Comparison of ENCODE assay signal across 8 cellular contexts in genomic region chrX:70030242-70030823, GRCh38. TPM values are rescaled to one million over a fixed set of nuclear protein-coding genes. Genes with fewer than 3 reads are reported as not detected.
DNase-seq lines count a peak whose midpoint lies in the region; TF ChIP-seq lines count a peak whose summit lies in the region.

No MANE protein-coding gene starts in this region.

- no peak overlapping the region for H3K14ac ChIP-seq in mesenchymal stem cell (ENCODE audit: low read length in 2 of 2)

- no peak overlapping the region for H2BK5ac ChIP-seq in mesenchymal stem cell (ENCODE audit: low read depth, low read length, poor library complexity, severe bottlenecking)

- no peak overlapping the region for H3K4me2 ChIP-seq in mesenchymal stem cell (ENCODE audit: low read length, poor library complexity, severe bottlenecking)

- H2AFZ ChIP-seq in mesenchymal stem cell (ENCODE audit: low read depth, low read length) = no peak overlapping the region

- CTCF ChIA-PET in HEK293 (lab: Yijun Ruan, JAX) = interaction anchor here (0.5 to 5.8 kb wide), 45 partner anchors 9 to 1853 kb away, joined by 3 to 56 read pairs (median 4); no protein-coding TSS in a partner anchor

- H4K8ac ChIP-seq in mesenchymal stem cell (ENCODE audit: low read length) = no peak overlapping the region

- no peak overlapping the region for H2BK12ac ChIP-seq in mesenchymal stem cell (ENCODE audit: low read length in 2 of 2)

- DNase-seq in SKM-1 treated with dmso at 0.1 percent for 144 hours (lab: John Stamatoyannopoulos, UW; ENCODE audit: unreplicated experiment) (peak; percentile 39), SKM-1 (lab: John Stamatoyannopoulos, UW; ENCODE audit: unreplicated experiment) (no peak), NCI-H1694 (lab: John Stamatoyannopoulos, UW) (peak; percentile 78), mesenchymal stem cell (peak; percentile 29), tibial nerve (ENCODE audit: low spot score in 2 of 2) (no peak)
- DNase-seq in effector CD4-positive, alpha-beta T cell = peak; percentile 12

- no peak overlapping the region for H3K27ac ChIP-seq in HEK293 (ENCODE audit: extremely low read depth, low read depth, low read length)
- no peak overlapping the region for H3K27ac ChIP-seq in VCaP
- H3K27ac ChIP-seq in mesenchymal stem cell (ENCODE audit: low read length, poor library complexity, severe bottlenecking) = no peak overlapping the region
- H3K27ac ChIP-seq in tibial nerve = no peak overlapping the region

- no peak overlapping the region for H3K4ac ChIP-seq in mesenchymal stem cell (ENCODE audit: low read depth in 1 of 2, low read length in 2 of 2)

- H3K36me3 ChIP-seq in HEK293 (ENCODE audit: control insufficient read depth in 2 of 2, insufficient read depth in 1 of 2, low read length in 2 of 2) (peaks cover 0 to 5% of the 10 kb centered on the region in 2 experiments; a peak in 1 of 3 replicates), mesenchymal stem cell (ENCODE audit: control insufficient read depth in 1 of 2, insufficient read depth in 2 of 2, low read depth in 1 of 2, low read length in 2 of 2) (no peaks in the 10 kb centered on the region), tibial nerve (no peaks in the 10 kb centered on the region)

- H2AK5ac ChIP-seq in mesenchymal stem cell (ENCODE audit: low read length, severe bottlenecking) = no peak overlapping the region

- no peak overlapping the region for H2BK15ac ChIP-seq in mesenchymal stem cell (ENCODE audit: low read depth, poor library complexity, severe bottlenecking)

- H3K4me1 ChIP-seq in HEK293 (ENCODE audit: control insufficient read depth, insufficient read depth, low read length) = no peaks in the 10 kb centered on the region
- H3K4me1 ChIP-seq in mesenchymal stem cell (ENCODE audit: control insufficient read depth, insufficient read depth, low read depth, low read length) = no peaks in the 10 kb centered on the region
- no peaks in the 10 kb centered on the region for H3K4me1 ChIP-seq in tibial nerve

- no peak for TF ChIP-seq EP300 in tibial nerve (IDR thresholded peaks at IDR 0.05)

- no peak overlapping the region for H3K9ac ChIP-seq in mesenchymal stem cell (ENCODE audit: low read length)

- TF ChIP-seq POLR2A in tibial nerve (IDR thresholded peaks at IDR 0.05) = no peak

- 2% methylated on average over 3 of the region's 5 CpGs for WGBS in mesenchymal stem cell
- WGBS in tibial nerve, 2 donors = 25 to 28% methylated on average over 5 of the region's 5 CpGs

- no peak overlapping the region for H3K4me3 ChIP-seq in HEK293 (ENCODE audit: low read depth, low read length)
- no peak overlapping the region for H3K4me3 ChIP-seq in mesenchymal stem cell (ENCODE audit: insufficient read depth in 1 of 2, low read depth in 1 of 2, low read length in 2 of 2)
- H3K4me3 ChIP-seq in tibial nerve = no peak overlapping the region

- POLR2A ChIA-PET in HEK293 (lab: Yijun Ruan, JAX) = no interaction called here

- H4K91ac ChIP-seq in mesenchymal stem cell (ENCODE audit: low read length) = no peak overlapping the region

- H3K27me3 ChIP-seq in mesenchymal stem cell (ENCODE audit: control insufficient read depth in 1 of 2, insufficient read depth in 1 of 2, low read length in 2 of 2) (peaks cover 0 to 47% of the 10 kb centered on the region in 2 experiments), tibial nerve (peaks cover 3 to 20% of the 10 kb centered on the region in 2 donors)

- peak; percentile 76; the same call in 1 of the 2 replicates for TF ChIP-seq CTCF in HEK293 (tag by site-specific recombination; IDR thresholded peaks at IDR 0.05)
- TF ChIP-seq CTCF in VCaP (conservative IDR thresholded peaks at IDR 0.05) = peak; percentile 79
- peak; percentile 43 to 67 (median 56) for TF ChIP-seq CTCF in tibial nerve (IDR thresholded peaks at IDR 0.05)

- H3K79me1 ChIP-seq in mesenchymal stem cell (replicated peaks; ENCODE audit: low read length, poor library complexity, severe bottlenecking) = no peaks in the 10 kb centered on the region

- no peak overlapping the region for H2BK120ac ChIP-seq in mesenchymal stem cell (ENCODE audit: low read depth, low read length)

- no peak overlapping the region for H3K23ac ChIP-seq in mesenchymal stem cell (ENCODE audit: low read length in 2 of 2)

- H3K9me3 ChIP-seq in HEK293 (ENCODE audit: control insufficient read depth, insufficient read depth, low read depth, low read length) (no peaks in the 10 kb centered on the region), mesenchymal stem cell (ENCODE audit: control insufficient read depth, low read length) (no peaks in the 10 kb centered on the region), tibial nerve (no peaks in the 10 kb centered on the region)

- no peak overlapping the region for H3K18ac ChIP-seq in mesenchymal stem cell (ENCODE audit: low read depth in 1 of 2, low read length in 2 of 2)

TF ChIP-seq in HEK293, 187 proteins besides CTCF, POLR2A, EP300 and RAD21 (continues in another document):
- TF ChIP-seq ZBTB6 (tag by site-specific recombination; IDR thresholded peaks at IDR 0.05) (0 out of 2 replicates have a peak, but pooled peaks have one; percentile 10), GLIS1 (tag by site-specific recombination; IDR thresholded peaks at IDR 0.05) (no peak), ZNF660 (tag by site-specific recombination; IDR thresholded peaks at IDR 0.05) (peak; percentile 61; the same call in 1 of the 2 replicates), ZNF639 (tag by site-specific recombination; IDR thresholded peaks at IDR 0.05) (no peak), KLF1 (tag by site-specific recombination; IDR thresholded peaks at IDR 0.05) (no peak), ZNF747 (tag by site-specific recombination; IDR thresholded peaks at IDR 0.05) (no peak), ZBTB48 (tag by site-specific recombination; IDR thresholded peaks at IDR 0.05) (no peak), ZNF654 (tag by site-specific recombination; IDR thresholded peaks at IDR 0.05; ENCODE audit: low read depth) (peak; percentile 85), ZNF302 (tag by site-specific recombination; IDR thresholded peaks at IDR 0.05; ENCODE audit: low read depth) (no peak), KLF8 (tag by site-specific recombination; IDR thresholded peaks at IDR 0.05) (0 out of 2 replicates have a peak, but pooled peaks have one; percentile 15), ZNF645 (tag by site-specific recombination; IDR thresholded peaks at IDR 0.05) (no peak), ZNF558 (tag by site-specific recombination; IDR thresholded peaks at IDR 0.05) (no peak), ZNF768 (tag by site-specific recombination; IDR thresholded peaks at IDR 0.05) (no peak), ZNF221 (tag by site-specific recombination; IDR thresholded peaks at IDR 0.05; ENCODE audit: borderline replicate concordance) (no peak), ZFHX2 (tag by site-specific recombination; conservative IDR thresholded peaks at IDR 0.05) (no peak), SCRT1 (tag by site-specific recombination; IDR thresholded peaks at IDR 0.05; ENCODE audit: borderline replicate concordance) (peak; percentile 82), ZNF292 (tag by site-specific recombination; IDR thresholded peaks at IDR 0.05; ENCODE audit: borderline replicate concordance, low read depth) (no peak), ZNF837 (tag by site-specific recombination; IDR thresholded peaks at IDR 0.05) (no peak), ZNF596 (tag by site-specific recombination; IDR thresholded peaks at IDR 0.05) (no peak), SCRT2 (tag by site-specific recombination; IDR thresholded peaks at IDR 0.05) (peak; percentile 90)
- TF ChIP-seq, protein P1, sequence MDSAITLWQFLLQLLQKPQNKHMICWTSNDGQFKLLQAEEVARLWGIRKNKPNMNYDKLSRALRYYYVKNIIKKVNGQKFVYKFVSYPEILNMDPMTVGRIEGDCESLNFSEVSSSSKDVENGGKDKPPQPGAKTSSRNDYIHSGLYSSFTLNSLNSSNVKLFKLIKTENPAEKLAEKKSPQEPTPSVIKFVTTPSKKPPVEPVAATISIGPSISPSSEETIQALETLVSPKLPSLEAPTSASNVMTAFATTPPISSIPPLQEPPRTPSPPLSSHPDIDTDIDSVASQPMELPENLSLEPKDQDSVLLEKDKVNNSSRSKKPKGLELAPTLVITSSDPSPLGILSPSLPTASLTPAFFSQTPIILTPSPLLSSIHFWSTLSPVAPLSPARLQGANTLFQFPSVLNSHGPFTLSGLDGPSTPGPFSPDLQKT (IDR thresholded peaks at IDR 0.05; ENCODE audit: borderline replicate concordance, low read depth, low read length) = no peak

RNA-seq across cellular contexts. Expression of gene AWAT2, which starts 19.4 kb away (rescaled TPM):
- polyA plus RNA-seq in mesenchymal stem cell (2013, experiment 1 of 2) = not detected
- not detected for polyA plus RNA-seq in mesenchymal stem cell (2013, experiment 2 of 2)
- total RNA-seq in tibial nerve = not detected

RNA-seq across cellular contexts. Expression of gene OTUD6A, which starts 31.9 kb away (rescaled TPM):
- not detected for polyA plus RNA-seq in mesenchymal stem cell (2013, experiment 1 of 2)
- not detected for polyA plus RNA-seq in mesenchymal stem cell (2013, experiment 2 of 2)
- total RNA-seq in tibial nerve = not detected

Comparison
In these comparisons a context has a peak if more than half of its experiments do, and no peak if none do; other contexts are left out.
1. DNase-seq: peak in SKM-1 treated with dmso at 0.1 percent for 144 hours (single experiment), NCI-H1694 (single experiment), effector CD4-positive, alpha-beta T cell (single experiment) and mesenchymal stem cell (single experiment); none in SKM-1 (single experiment) and tibial nerve (0 of 2).
2. Peak in every context shown above with its lines, with median percentiles within 50 percentile points of each other: CTCF ChIP-seq.